Comparison of ENCODE assay signal across 8 cellular contexts in the genomic region with DNA sequence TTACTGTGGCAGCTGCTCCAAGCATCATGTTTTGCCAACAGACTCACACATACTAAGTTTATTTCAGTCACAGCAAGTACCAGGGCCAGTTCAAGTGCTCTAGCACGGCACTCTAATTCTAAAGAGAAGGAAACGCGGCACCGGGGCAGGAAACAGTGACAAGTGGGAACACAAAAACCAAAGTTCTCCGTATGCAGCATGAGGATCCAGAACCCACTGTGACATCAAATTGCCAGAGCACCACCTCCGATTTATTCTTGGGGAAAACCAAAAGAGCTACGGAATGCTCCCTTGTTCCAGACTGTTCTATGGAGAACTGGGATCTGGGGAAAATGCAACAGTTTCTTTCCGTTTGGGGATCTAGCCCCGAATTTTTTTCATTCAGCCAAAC. TPM values are rescaled to one million over a fixed set of nuclear protein-coding genes. Genes with fewer than 3 reads are reported as not detected.
A peak's percentile ranks its signal among the peaks of the same experiment; 100 is the strongest.
DNase-seq lines count a peak whose midpoint lies in the region; ATAC-seq and TF ChIP-seq lines count a peak whose summit lies in the region.

No MANE protein-coding gene starts in this region.

- no peaks in the 10 kb centered on the region for H3K9me3 ChIP-seq in prostate gland

- H3K27me3 ChIP-seq in ACC112 (ENCODE audit: insufficient read depth, low read length) (peaks cover 15% of the 10 kb centered on the region), prostate gland (replicated peaks; ENCODE audit: insufficient read depth) (no peaks in the 10 kb centered on the region)

- CTCF ChIA-PET in WTC11 (lab: Charles Lee) = no interaction called here

- intact Hi-C loops in prostate gland (cut with DNase I) = no loop called here

- peak overlapping the region; percentile 84 for H3K4me3 ChIP-seq in ACC112 (ENCODE audit: low read depth, low read length)
- peak overlapping the region; percentile 51 to 76 for H3K4me3 ChIP-seq in foreskin fibroblast (ENCODE audit: low read depth in 1 of 2, low read length in 2 of 2)
- H3K4me3 ChIP-seq in prostate gland = peak overlapping the region; percentile 34 to 48

- H3K9me3 Mint-ChIP-seq in WTC11 = no peaks in the 10 kb centered on the region

- H3K36me3 Mint-ChIP-seq in WTC11 = no peaks in the 10 kb centered on the region

- WGBS in prostate gland = 9% methylated on average over 9 of the region's 9 CpGs

- no peak for TF ChIP-seq POLR2A in prostate gland (IDR thresholded peaks at IDR 0.05)

- peaks cover 28% of the 10 kb centered on the region for H3K4me1 Mint-ChIP-seq in WTC11

- H3K27ac ChIP-seq in ACC112 (ENCODE audit: low read depth, low read length) = no peak overlapping the region
- H3K27ac ChIP-seq in prostate gland = peak overlapping the region; percentile 65 to 76

- H2AFZ ChIP-seq in ACC112 (ENCODE audit: low read length, unreplicated experiment) = peak overlapping the region; percentile 84

- H3K4me3 Mint-ChIP-seq in WTC11 = peak overlapping the region; percentile 68

- H3K79me2 ChIP-seq in ACC112 (ENCODE audit: control insufficient read depth, insufficient read depth, low read length, unreplicated experiment) = peaks cover 4% of the 10 kb centered on the region

- peaks cover 20% of the 10 kb centered on the region for H3K4me1 ChIP-seq in ACC112 (ENCODE audit: control insufficient read depth, insufficient read depth, low read length, unreplicated experiment)
- H3K4me1 ChIP-seq in prostate gland (replicated peaks) = no peaks in the 10 kb centered on the region

- H3K27me3 Mint-ChIP-seq in WTC11 (ENCODE audit: low read depth) = peaks cover 7% of the 10 kb centered on the region

- TF ChIP-seq CTCF in WTC11 (IDR thresholded peaks at IDR 0.05) (no peak), foreskin fibroblast (IDR thresholded peaks at IDR 0.05; ENCODE audit: low read depth, low read length) (no peak), prostate gland (IDR thresholded peaks at IDR 0.05) (no peak)

- H3K27ac Mint-ChIP-seq in WTC11 = no peak overlapping the region

- no peaks in the 10 kb centered on the region for H3K36me3 ChIP-seq in ACC112 (ENCODE audit: insufficient read depth, low read length)
- no peaks in the 10 kb centered on the region for H3K36me3 ChIP-seq in prostate gland

- peak; percentile 4 for ATAC-seq in GM19023 (IDR thresholded peaks at IDR 0.05; ENCODE audit: unreplicated experiment)
- peak; percentile 5 for ATAC-seq in HG03135 (IDR thresholded peaks at IDR 0.05; ENCODE audit: unreplicated experiment)
- ATAC-seq in WTC11 = peak; percentile 0; the same call in 1 of the 2 replicates

- no peak for DNase-seq in WTC11 (ENCODE audit: low spot score)
- no peak for DNase-seq in foreskin fibroblast
- no peak for DNase-seq in prostate gland (ENCODE audit: low spot score)
- DNase-seq in GM19240 (ENCODE audit: insufficient read length, low spot score) = no peak
- no peak for DNase-seq in GOT3 (lab: John Stamatoyannopoulos, UW)

- POLR2A ChIA-PET in WTC11 (lab: Charles Lee) = interaction anchor here (1.3 kb wide), 1 partner anchor 82 kb away, joined by 9 read pairs; no protein-coding TSS in a partner anchor

TF ChIP-seq in WTC11, 78 proteins besides CTCF, POLR2A, EP300 and RAD21:
- TF ChIP-seq NR2C2 (CRISPR knock-in tag; IDR thresholded peaks at IDR 0.05) (no peak), PRRX2 (CRISPR knock-in tag; IDR thresholded peaks at IDR 0.05) (no peak), PREB (CRISPR knock-in tag; IDR thresholded peaks at IDR 0.05; ENCODE audit: borderline replicate concordance) (no peak), ZNF423 (CRISPR knock-in tag; IDR thresholded peaks at IDR 0.05) (no peak), ZNF416 (CRISPR knock-in tag; IDR thresholded peaks at IDR 0.05) (no peak)

RNA-seq across cellular contexts. Expression of gene PTER, which starts 0.4 kb away (rescaled TPM):
- total RNA-seq in WTC11 (2021) (7.4 to 9.3 TPM (median 7.9 TPM) in 3 replicates), prostate gland (10 to 100 TPM; 10.4 to 18.8 TPM)
